Comparison of ENCODE assay signal across 8 cellular contexts in the genomic region with DNA sequence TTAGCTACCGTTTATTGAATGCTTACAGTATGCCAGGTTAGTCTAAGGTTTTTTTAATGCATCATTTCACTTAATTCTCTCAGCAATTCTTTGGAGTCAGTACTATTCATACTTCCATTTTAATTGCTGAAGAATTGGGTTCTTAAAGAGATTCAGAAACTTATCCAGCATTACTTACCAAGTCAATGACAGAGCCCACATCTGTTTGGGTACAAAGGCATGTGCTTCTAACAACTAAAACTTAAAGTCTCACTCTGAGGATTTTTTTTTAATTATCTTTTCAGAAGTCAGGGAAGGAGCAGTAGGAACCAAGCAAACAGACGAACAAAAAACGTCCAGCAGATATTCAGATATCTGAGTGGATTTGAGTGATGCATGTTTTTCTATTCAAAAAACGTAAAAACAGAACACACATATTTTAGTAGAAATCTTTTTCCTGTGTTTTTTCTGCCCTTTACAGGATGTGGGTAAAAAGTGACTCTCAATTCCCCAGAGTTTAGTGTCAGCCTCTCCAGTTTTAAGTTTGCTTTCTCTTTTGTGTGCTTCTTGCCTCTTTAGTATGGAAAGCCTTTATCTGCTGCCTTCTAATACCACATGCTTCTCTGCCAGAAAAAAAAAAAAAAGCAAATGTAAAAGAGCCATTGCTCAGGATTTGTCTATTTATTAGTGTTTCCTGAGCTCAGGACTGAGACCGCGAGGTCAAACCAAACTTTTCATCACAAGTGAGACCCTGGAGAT.
DNase-seq lines count a peak whose midpoint lies in the region; ATAC-seq and TF ChIP-seq lines count a peak whose summit lies in the region.

No MANE protein-coding gene starts in this region.

- POLR2A ChIA-PET in T-cell (lab: Charles Lee) = interaction anchor here (0.6 to 0.7 kb wide), 3 partner anchors 93 to 281 kb away, joined by 3 read pairs; no protein-coding TSS in a partner anchor

- H3K27ac Mint-ChIP-seq in T-cell (peak overlapping the region; percentile 93 to 95), natural killer cell (peak overlapping the region; percentile 27 to 49)

- peak overlapping the region; percentile 57 to 70 (median 62) for H3K4me3 Mint-ChIP-seq in T-cell
- peak overlapping the region; percentile 54 for H3K4me3 Mint-ChIP-seq in natural killer cell

- intact Hi-C loops in natural killer cell (cut with micrococcal nuclease) = no loop called here

- H3K36me3 Mint-ChIP-seq in T-cell (no peaks in the 10 kb centered on the region), natural killer cell (no peaks in the 10 kb centered on the region)

- TF ChIP-seq CTCF in natural killer cell (IDR thresholded peaks at IDR 0.05) = no peak

- DNase-seq in T-cell (no peak), natural killer cell (no peak), NCI-H187 treated with DMSO at 0.1 percent for 48 hours (lab: John Stamatoyannopoulos, UW) (no peak), hypothalamus (lab: John Stamatoyannopoulos, UW) (no peak), HuH-7 (ENCODE audit: low spot score) (no peak), NCI-H526 (lab: John Stamatoyannopoulos, UW) (no peak)

- CTCF ChIA-PET in T-cell (lab: Charles Lee) = no interaction called here

- no peaks in the 10 kb centered on the region for H3K27me3 Mint-ChIP-seq in T-cell
- H3K27me3 Mint-ChIP-seq in natural killer cell (ENCODE audit: low read depth in 2 of 2) = no peaks in the 10 kb centered on the region

- no peaks in the 10 kb centered on the region for H3K9me3 Mint-ChIP-seq in T-cell
- H3K9me3 Mint-ChIP-seq in natural killer cell = no peaks in the 10 kb centered on the region

- ATAC-seq in GM18868 (IDR thresholded peaks at IDR 0.05; ENCODE audit: unreplicated experiment) (peak; percentile 91), HG02623 (IDR thresholded peaks at IDR 0.05; ENCODE audit: unreplicated experiment) (peak; percentile 81), T-cell (replicated peaks in 1 of 4) (peak; percentile 80 to 96 (median 86)), natural killer cell (peak in 1 of 3 donors; percentile 49)

- peaks cover 52 to 57% (median 55%) of the 10 kb centered on the region in 3 donors for H3K4me1 Mint-ChIP-seq in T-cell
- peaks cover 17 to 23% of the 10 kb centered on the region in 2 donors for H3K4me1 Mint-ChIP-seq in natural killer cell
